ENCODE assay signal across 15 cellular contexts in genomic region chr14:104425171-104425681, GRCh38.
DNase-seq lines count a peak whose midpoint lies in the region; ATAC-seq and TF ChIP-seq lines count a peak whose summit lies in the region.
"Had no signal": no experiment of that assay in that cellular context is flagged by ENCODE, and none has a peak within 500 bp of the region (broad histone marks: within the 10 kb centered on the region; RNA-seq: fewer than 3 reads in every experiment).

No MANE protein-coding gene starts in this region.

- H3K4me1 Mint-ChIP-seq in endodermal cell, result no peaks in the 10 kb centered on the region

- H3K4me3 Mint-ChIP-seq in endodermal cell, result no peak overlapping the region

- H3K4me3 ChIP-seq in endodermal cell (ENCODE audit: low read length), result no peak overlapping the region
- no peak overlapping the region for H3K4me3 ChIP-seq in sigmoid colon
- H3K4me3 ChIP-seq in psoas muscle, result no peak overlapping the region
- H3K4me3 ChIP-seq: K562 had no signal

- H3K36me3 ChIP-seq in endodermal cell (ENCODE audit: control insufficient read depth, insufficient read depth, low read length) (no peaks in the 10 kb centered on the region), sigmoid colon (no peaks in the 10 kb centered on the region), psoas muscle (ENCODE audit: insufficient read depth in 1 of 2, low read depth in 1 of 2) (no peaks in the 10 kb centered on the region)

- H3K9ac ChIP-seq in endodermal cell (ENCODE audit: extremely low read depth, low read length, poor library complexity, severe bottlenecking), result no peak overlapping the region

- no peak for TF ChIP-seq POLR2A in sigmoid colon (IDR thresholded peaks at IDR 0.05)

- ATAC-seq in HG03521 (IDR thresholded peaks at IDR 0.05; ENCODE audit: unreplicated experiment) (no peak), psoas muscle (no peak)
- ATAC-seq: K562 had no signal

- TF ChIP-seq CTCF in endodermal cell (conservative IDR thresholded peaks at IDR 0.05) (no peak), sigmoid colon (IDR thresholded peaks at IDR 0.05) (no peak), psoas muscle (IDR thresholded peaks at IDR 0.05) (no peak)

- H3K27ac Mint-ChIP-seq in endodermal cell, result no peak overlapping the region

- no peaks in the 10 kb centered on the region for H3K36me3 Mint-ChIP-seq in endodermal cell (ENCODE audit: low read depth)

- no peaks in the 10 kb centered on the region for H3K4me1 ChIP-seq in endodermal cell (ENCODE audit: control insufficient read depth, insufficient read depth, low read length)
- peaks cover 0 to 27% (median 20%) of the 10 kb centered on the region in 4 donors for H3K4me1 ChIP-seq in sigmoid colon
- no peaks in the 10 kb centered on the region for H3K4me1 ChIP-seq in psoas muscle

- H3K27me3 ChIP-seq in endodermal cell (ENCODE audit: control insufficient read depth, insufficient read depth, low read length, poor library complexity, severe bottlenecking) (no peaks in the 10 kb centered on the region), sigmoid colon (peaks cover 0 to 22% (median 0%) of the 10 kb centered on the region in 3 donors), psoas muscle (ENCODE audit: insufficient read depth in 3 of 3, low read length in 2 of 3) (peaks cover 0 to 46% (median 7%) of the 10 kb centered on the region in 3 donors)

- no peaks in the 10 kb centered on the region for H3K9me3 Mint-ChIP-seq in endodermal cell

- intact Hi-C loops in sigmoid colon (cut with DNase I), result loop anchor here (10.0 kb wide), 1 partner anchor 100 kb away; no protein-coding TSS in a partner anchor
- intact Hi-C loops in psoas muscle (cut with DNase I), result no loop called here

- peak; percentile 5 for DNase-seq in activated CD4-positive, CD25-positive, alpha-beta regulatory T cell treated with anti-CD3 and anti-CD28 coated beads, Interleukin-2, amount 50 U/mL, for 72 hours
- no peak for DNase-seq in activated CD4-positive, CD25-positive, alpha-beta regulatory T cell (lab: John Stamatoyannopoulos, UW)
- peak; percentile 11 for DNase-seq in GM03348 (ENCODE audit: low spot score)
- peak; percentile 36 for DNase-seq in endodermal cell
- DNase-seq in sigmoid colon, result peak; percentile 53
- DNase-seq in SKM-1 (lab: John Stamatoyannopoulos, UW; ENCODE audit: unreplicated experiment), result no peak
- DNase-seq in psoas muscle, result no peak
- DNase-seq: 8988T, DND-41, MV-4-11, NCI-H1436 treated with DMSO at 0.1 percent for 48 hours, NCI-H774 had no signal

- H3K27me3 Mint-ChIP-seq in endodermal cell (ENCODE audit: insufficient read depth), result no peaks in the 10 kb centered on the region

- WGBS in endodermal cell (ENCODE audit: insufficient coverage in 1 of 2, insufficient read length in 1 of 2), 2 experiments, result 89 to 95% methylated on average over 10 to 16 of the region's 16 CpGs
- WGBS in sigmoid colon, 2 donors, result 71 to 81% methylated on average over 16 of the region's 16 CpGs
- 78 to 85% (median 78%) methylated on average over 16 of the region's 16 CpGs for WGBS in psoas muscle, 3 donors

- H3K9me3 ChIP-seq in endodermal cell (ENCODE audit: control insufficient read depth, low read length) (no peaks in the 10 kb centered on the region), sigmoid colon (no peaks in the 10 kb centered on the region), psoas muscle (no peaks in the 10 kb centered on the region)

- TF ChIP-seq EP300 in sigmoid colon (IDR thresholded peaks at IDR 0.05), result no peak

- no peak overlapping the region for H3K27ac ChIP-seq in endodermal cell (ENCODE audit: low read depth, low read length)
- no peak overlapping the region for H3K27ac ChIP-seq in sigmoid colon
- no peak overlapping the region for H3K27ac ChIP-seq in psoas muscle
- H3K27ac ChIP-seq: RWPE1 had no signal

Comparison
In these comparisons a context has a peak if more than half of its experiments do, and no peak if none do; other contexts are left out.
1. DNase-seq: peak in activated CD4-positive, CD25-positive, alpha-beta regulatory T cell treated with anti-CD3 and anti-CD28 coated beads, Interleukin-2, amount 50 U/mL, for 72 hours (single experiment), GM03348 (single experiment), endodermal cell (single experiment) and sigmoid colon (single experiment); none in activated CD4-positive, CD25-positive, alpha-beta regulatory T cell (0 of 4), SKM-1 (single experiment) and psoas muscle (0 of 2).